ENCODE assay signal across 12 cellular contexts in genomic region chr1:204524986-204525385, GRCh38. TPM values are rescaled to one million over a fixed set of nuclear protein-coding genes. Genes with fewer than 3 reads are reported as not detected.
A peak's percentile ranks its signal among the peaks of the same experiment; 100 is the strongest.
DNase-seq lines count a peak whose midpoint lies in the region; ATAC-seq and TF ChIP-seq lines count a peak whose summit lies in the region.
"Had no signal": no experiment of that assay in that cellular context is flagged by ENCODE, and none has a peak within 500 bp of the region (broad histone marks: within the 10 kb centered on the region; RNA-seq: fewer than 3 reads in every experiment).

No MANE protein-coding gene starts in this region.

- H3K9me3 ChIP-seq in mammary epithelial cell (replicated peaks; ENCODE audit: insufficient read depth, low read length): peaks cover 17% of the 10 kb centered on the region

- no TSS peak for BruUV-seq in mammary epithelial cell (replicated peaks; lab: Mats Ljungman, UMichigan)

- H3K4me1 Mint-ChIP-seq in stimulated activated naive CD8-positive, alpha-beta T cell treated with anti-CD3 and anti-CD28 coated beads, Interleukin-15, Interleukin-2, amounts not matched to agents 100 ng/mL and 50 ng/mL, for 24 hours (ENCODE audit: low read depth): peaks cover 58% of the 10 kb centered on the region

- H3K4me2 ChIP-seq in mammary epithelial cell (ENCODE audit: insufficient read depth, low read depth, low read length): peak overlapping the region; percentile 34

- no peak overlapping the region for H3K4me3 Mint-ChIP-seq in stimulated activated naive CD8-positive, alpha-beta T cell treated with anti-CD3 and anti-CD28 coated beads, Interleukin-15, Interleukin-2, amounts not matched to agents 100 ng/mL and 50 ng/mL, for 24 hours

- no peak overlapping the region for H3K9ac ChIP-seq in mammary epithelial cell (ENCODE audit: insufficient read depth, low read length)

- H4K20me1 ChIP-seq in mammary epithelial cell (ENCODE audit: insufficient read depth, low read length): peaks cover 2% of the 10 kb centered on the region

- peaks cover 33% of the 10 kb centered on the region for H3K79me2 ChIP-seq in mammary epithelial cell (ENCODE audit: insufficient read depth, low read length)

- intact Hi-C loops in mammary epithelial cell (cut with micrococcal nuclease): no loop called here

- ATAC-seq in stimulated activated naive CD8-positive, alpha-beta T cell treated with anti-CD3 and anti-CD28 coated beads, Interleukin-15, Interleukin-2, amounts not matched to agents 100 U/mL and 50 U/mL, for 24 hours: no peak
- ATAC-seq in HG03175 (IDR thresholded peaks at IDR 0.05; ENCODE audit: unreplicated experiment): peak; percentile 29
- ATAC-seq in GM21717 (IDR thresholded peaks at IDR 0.05; ENCODE audit: unreplicated experiment): no peak
- ATAC-seq in HG03571 (IDR thresholded peaks at IDR 0.05; ENCODE audit: unreplicated experiment): no peak
- ATAC-seq: PC-3 had no signal

- H3K9me3 Mint-ChIP-seq in stimulated activated naive CD8-positive, alpha-beta T cell treated with anti-CD3 and anti-CD28 coated beads, Interleukin-15, Interleukin-2, amounts not matched to agents 100 ng/mL and 50 ng/mL, for 24 hours: peaks cover 11% of the 10 kb centered on the region

- no peak overlapping the region for H2AFZ ChIP-seq in mammary epithelial cell (ENCODE audit: low read depth, low read length)

- no peaks in the 10 kb centered on the region for H3K27me3 ChIP-seq in mammary epithelial cell (ENCODE audit: insufficient read depth, low read length)

- TF ChIP-seq POLR2A in erythroblast (IDR thresholded peaks at IDR 0.05; ENCODE audit: low read length): no peak

- CTCF ChIA-PET in mammary epithelial cell (lab: Charles Lee; ENCODE audit: low non-redundant PET): no interaction called here

- H3K36me3 ChIP-seq in mammary epithelial cell (ENCODE audit: insufficient read depth, low read length): peaks cover 17% of the 10 kb centered on the region

- H3K27ac Mint-ChIP-seq in stimulated activated naive CD8-positive, alpha-beta T cell treated with anti-CD3 and anti-CD28 coated beads, Interleukin-15, Interleukin-2, amounts not matched to agents 100 ng/mL and 50 ng/mL, for 24 hours: peak overlapping the region; percentile 76

- no peaks in the 10 kb centered on the region for H3K27me3 Mint-ChIP-seq in stimulated activated naive CD8-positive, alpha-beta T cell treated with anti-CD3 and anti-CD28 coated beads, Interleukin-15, Interleukin-2, amounts not matched to agents 100 ng/mL and 50 ng/mL, for 24 hours

- peaks cover 27% of the 10 kb centered on the region for H3K4me1 ChIP-seq in mammary epithelial cell (ENCODE audit: insufficient read depth, low read length)

- no peak for DNase-seq in stimulated activated naive CD8-positive, alpha-beta T cell treated with anti-CD3 and anti-CD28 coated beads, Interleukin-15, Interleukin-2, amounts not matched to agents 100 U/mL and 50 U/mL, for 24 hours
- peak; percentile 89 for DNase-seq in mammary epithelial cell
- DNase-seq in NCI-H82 treated with DMSO at 0.1 percent for 48 hours (lab: John Stamatoyannopoulos, UW; ENCODE audit: unreplicated experiment): no peak
- no peak for DNase-seq in erythroblast (lab: John Stamatoyannopoulos, UW)
- DNase-seq: NCI-H1048; PC-3; stimulated activated CD4-positive, alpha-beta T cell treated with anti-CD3 and anti-CD28 coated beads, Interleukin-15, amount 100 ng/mL, for 24 hours had no signal

- no peak overlapping the region for H3K4me3 ChIP-seq in mammary epithelial cell (replicated peaks in 1 of 3; ENCODE audit: insufficient read depth in 1 of 3, low read depth in 2 of 3, low read length in 3 of 3)

- peak overlapping the region; percentile 4 for H3K27ac ChIP-seq in mammary epithelial cell (ENCODE audit: insufficient read depth, low read depth, low read length)
- H3K27ac ChIP-seq: C4-2B had no signal

- in situ Hi-C loops in mammary epithelial cell (cut with MboI; ENCODE audit: low sequenced_read_pairs in 2 of 2): no loop called here

- dilution Hi-C loops in mammary epithelial cell (cut with HindIII; ENCODE audit: low sequenced_read_pairs): no loop called here

- WGBS in mammary epithelial cell (ENCODE audit: low coverage, missing lambda C conversion rate): 38% methylated on average over 3 of the region's 3 CpGs

- peaks cover 72% of the 10 kb centered on the region for H3K36me3 Mint-ChIP-seq in stimulated activated naive CD8-positive, alpha-beta T cell treated with anti-CD3 and anti-CD28 coated beads, Interleukin-15, Interleukin-2, amounts not matched to agents 100 ng/mL and 50 ng/mL, for 24 hours (ENCODE audit: low read depth)

- peak in 1 of 2 donors; percentile 4 for TF ChIP-seq CTCF in mammary epithelial cell (conservative IDR thresholded peaks at IDR 0.05 in 1 of 2, IDR thresholded peaks at IDR 0.05 in 1 of 2; ENCODE audit: extremely low read depth in 1 of 2, insufficient read depth in 1 of 2, low read depth in 1 of 2, low read length in 2 of 2)

RNA-seq across cellular contexts. Expression of gene MDM4, which starts 8.8 kb away (rescaled TPM):
- total RNA-seq in mammary epithelial cell: 10 to 100 TPM; 21.7 to 37.1 TPM
- polyA plus RNA-seq in mammary epithelial cell: 5.1 TPM
- 7.7 TPM for polyA minus RNA-seq in mammary epithelial cell

RNA-seq across cellular contexts. Expression of gene PIK3C2B, which starts 30.4 kb away (rescaled TPM):
- total RNA-seq in mammary epithelial cell: 10 to 100 TPM in 1 of 2 donors, 1 to 10 TPM in 1; 7.5 to 14.5 TPM
- polyA plus RNA-seq in mammary epithelial cell: 6.0 TPM
- 9.3 TPM for polyA minus RNA-seq in mammary epithelial cell
